In genomic region chr18:56307771-56308170, GRCh38 we compare ENCODE assay signal across 21 cellular contexts.
"Had no signal": no experiment of that assay in that cellular context is flagged by ENCODE, and none has a peak within 500 bp of the region (broad histone marks: within the 10 kb centered on the region; RNA-seq: fewer than 3 reads in every experiment).

No MANE protein-coding gene starts in this region.

- H3K27me3 ChIP-seq: esophagus muscularis mucosa, gastrocnemius medialis, suprapubic skin, tibial nerve had no signal

- H2AFZ ChIP-seq: parathyroid adenoma had no signal

- H3K27ac ChIP-seq: esophagus muscularis mucosa, gastrocnemius medialis, parathyroid adenoma, suprapubic skin, tibial nerve had no signal

- H3K9ac ChIP-seq: parathyroid adenoma had no signal

- ATAC-seq: activated T-cell treated with anti-CD3 and anti-CD28 coated beads, Interleukin-2, amount 50 U/mL, for 72 hours; gastrocnemius medialis; left cardiac atrium; right cardiac atrium had no signal

- DNase-seq: activated CD4-positive, alpha-beta memory T cell treated with anti-CD3 and anti-CD28 coated beads for 36 hours; activated CD4-positive, alpha-beta T cell treated with anti-CD3 and anti-CD28 coated beads for 48 hours; activated CD4-positive, CD25-positive, alpha-beta regulatory T cell; activated effector memory CD4-positive, alpha-beta T cell treated with anti-CD3 and anti-CD28 coated beads, Interleukin-2, amount 50 U/mL, for 16 hours; activated naive CD4-positive, alpha-beta T cell treated with anti-CD3 and anti-CD28 coated beads, Interleukin-2, amount 10 ng/mL, durations not matched to agents 7 days and 5 days; activated T-cell treated with anti-CD3 and anti-CD28 coated beads, Interleukin-2, amount 50 U/mL, for 72 hours; anterior cingulate cortex; caudate nucleus; effector memory CD4-positive, alpha-beta T cell; gastrocnemius medialis; hippocampal formation; islet precursor cell; left cardiac atrium; nucleus accumbens; right cardiac atrium; stimulated activated CD4-positive, alpha-beta T cell treated with anti-CD3 and anti-CD28 coated beads, Interleukin-12 subunit alpha, Interleukin-12 subunit beta, amount 100 ng/mL, for 4 hours; stimulated activated CD4-positive, alpha-beta T cell treated with anti-CD3 and anti-CD28 coated beads, Interleukin-4, amount 100 ng/mL, for 4 hours had no signal

- H3K4me1 ChIP-seq: esophagus muscularis mucosa, gastrocnemius medialis, parathyroid adenoma, suprapubic skin, tibial nerve had no signal

- H3K36me3 ChIP-seq: esophagus muscularis mucosa, gastrocnemius medialis, suprapubic skin, tibial nerve had no signal

- H3K79me2 ChIP-seq: parathyroid adenoma had no signal

- H3K4me3 ChIP-seq: esophagus muscularis mucosa, gastrocnemius medialis, suprapubic skin, tibial nerve had no signal

- H3K9me3 ChIP-seq: esophagus muscularis mucosa, gastrocnemius medialis, suprapubic skin, tibial nerve had no signal
